In genomic region chr19:4550479-4551050, GRCh38 we compare ENCODE assay signal across 29 cellular contexts. TPM values are rescaled to one million over a fixed set of nuclear protein-coding genes. Genes with fewer than 3 reads are reported as not detected.
DNase-seq lines count a peak whose midpoint lies in the region; ATAC-seq, FAIRE-seq and TF ChIP-seq lines count a peak whose summit lies in the region.
"Had no signal": no experiment of that assay in that cellular context is flagged by ENCODE, and none has a peak within 500 bp of the region (broad histone marks: within the 10 kb centered on the region; RNA-seq: fewer than 3 reads in every experiment).

No MANE protein-coding gene starts in this region.

- peaks cover 45 to 69% of the 10 kb centered on the region in 2 experiments for H3K36me3 ChIP-seq in HepG2 (replicated peaks in 1 of 2; ENCODE audit: control insufficient read depth in 1 of 2, insufficient read depth in 2 of 2, low read length in 2 of 2)
- no peaks in the 10 kb centered on the region for H3K36me3 ChIP-seq in right lobe of liver
- H3K36me3 ChIP-seq in K562 (ENCODE audit: control insufficient read depth, insufficient read depth, low read length), result no peaks in the 10 kb centered on the region
- H3K36me3 ChIP-seq: BE2C had no signal

- DNase-seq in HepG2 (ENCODE audit: low spot score) (no peak), right lobe of liver (no peak), K562 (ENCODE audit: extremely low read depth in 1 of 4, low spot score in 3 of 4) (peak in 1 of 4 experiments; percentile 4), epidermal melanocyte (ENCODE audit: insufficient read length, low spot score) (peak; percentile 12), COLO829 (ENCODE audit: low spot score) (no peak)
- DNase-seq: 8988T; ACHN; BE2C; C1 segment of cervical spinal cord; Caco-2; Calu3; CD4-positive, alpha-beta memory T cell; CD4-positive, CD25-positive, alpha-beta regulatory T cell; CD8-positive, alpha-beta memory T cell; DMS 273 treated with DMSO at 0.1 percent for 48 hours; DMS153; DMS53; DMS79; DND-41; EL; GDM1 had no signal

- H3K4me1 ChIP-seq in HepG2 (ENCODE audit: insufficient read depth, low read length) (no peaks in the 10 kb centered on the region), right lobe of liver (peaks cover 0 to 18% (median 6%) of the 10 kb centered on the region in 4 donors), K562 (replicated peaks in 1 of 2; ENCODE audit: control insufficient read depth in 2 of 2, insufficient read depth in 2 of 2, low read length in 2 of 2) (peaks cover 3 to 40% of the 10 kb centered on the region in 2 experiments; a peak in 4 of 5 replicates)
- H3K4me1 ChIP-seq: BE2C, BLaER1, Caco-2 had no signal

- H3K27ac ChIP-seq in HepG2 (ENCODE audit: extremely low read length, insufficient read depth, low read length) (no peak overlapping the region), right lobe of liver (no peak overlapping the region), K562 (ENCODE audit: extremely low read depth, low read depth, low read length) (no peak overlapping the region)
- H3K27ac ChIP-seq: BLaER1 had no signal

- H3K9me3 ChIP-seq in HepG2 (ENCODE audit: low read length) (no peaks in the 10 kb centered on the region), right lobe of liver (no peaks in the 10 kb centered on the region), K562 (replicated peaks; ENCODE audit: control insufficient read depth, insufficient read depth, low read depth, low read length) (no peaks in the 10 kb centered on the region)
- H3K9me3 ChIP-seq: BLaER1, Caco-2 had no signal

- H3K27me3 ChIP-seq in HepG2 (ENCODE audit: control insufficient read depth in 1 of 2, insufficient read depth in 2 of 2, low read length in 2 of 2) (no peaks in the 10 kb centered on the region), right lobe of liver (no peaks in the 10 kb centered on the region), K562 (ENCODE audit: control insufficient read depth in 2 of 2, insufficient read depth in 2 of 2, low read length in 2 of 2) (no peaks in the 10 kb centered on the region)
- H3K27me3 ChIP-seq: BLaER1 had no signal

- WGBS in HepG2 (ENCODE audit: low lambda C conversion rate), result 95% methylated on average over 18 of the region's 26 CpGs
- 90% methylated on average over 12 of the region's 26 CpGs for WGBS in right lobe of liver (ENCODE audit: insufficient coverage, low coverage, low lambda C conversion rate, missing lambda C conversion rate)
- 63% methylated on average over 26 of the region's 26 CpGs for WGBS in K562 (ENCODE audit: insufficient coverage, low coverage, missing lambda C conversion rate)

- H4K20me1 ChIP-seq in HepG2 (ENCODE audit: insufficient read depth, low read length) (no peaks in the 10 kb centered on the region), K562 (replicated peaks; ENCODE audit: control insufficient read depth, insufficient read depth, low read length) (no peaks in the 10 kb centered on the region)
- H4K20me1 ChIP-seq: BLaER1 had no signal

- intact Hi-C loops in HepG2 (cut with micrococcal nuclease; ENCODE audit: unreplicated experiment), result no loop called here
- intact Hi-C loops in right lobe of liver (cut with DNase I), result no loop called here
- intact Hi-C loops in K562 (cut with micrococcal nuclease), result no loop called here

- no peak for TF ChIP-seq CTCF in HepG2 (CRISPR knock-in tag; IDR thresholded peaks at IDR 0.05)
- TF ChIP-seq CTCF in right lobe of liver (IDR thresholded peaks at IDR 0.05), result no peak
- TF ChIP-seq CTCF in K562 (IDR thresholded peaks at IDR 0.05 in 2 of 3, conservative IDR thresholded peaks at IDR 0.05 in 1 of 3; ENCODE audit: insufficient read depth in 2 of 3, low read depth in 1 of 3, low read length in 3 of 3), result no peak

- FAIRE-seq in HepG2 (lab: Jason Lieb, UNC), result no peak
- no peak for FAIRE-seq in K562 (lab: Jason Lieb, UNC)
- FAIRE-seq: A204.1, GM12878, GM12892, GM18507 had no signal

- H3K4me3 ChIP-seq in HepG2 (replicated peaks in 1 of 3; ENCODE audit: insufficient read depth in 1 of 3, low read depth in 2 of 3, low read length in 3 of 3) (no peak overlapping the region), right lobe of liver (no peak overlapping the region), K562 (no peak overlapping the region)
- H3K4me3 ChIP-seq: BLaER1, GM12878 had no signal

- TF ChIP-seq EP300 in HepG2 (IDR thresholded peaks at IDR 0.05; ENCODE audit: low read depth in 2 of 2, low read length in 2 of 2), result no peak
- no peak for TF ChIP-seq EP300 in HepG2 (CRISPR knock-in tag; IDR thresholded peaks at IDR 0.05; ENCODE audit: borderline replicate concordance)
- TF ChIP-seq EP300 in K562 (IDR thresholded peaks at IDR 0.05; ENCODE audit: low read length), result no peak

- no peak for TF ChIP-seq RAD21 in HepG2 (CRISPR knock-in tag; IDR thresholded peaks at IDR 0.05)
- TF ChIP-seq RAD21 in K562 (CRISPR knock-in tag; conservative IDR thresholded peaks at IDR 0.05 in 1 of 2, IDR thresholded peaks at IDR 0.05 in 1 of 2), result no peak

- POLR2A ChIA-PET in HepG2 (lab: Yijun Ruan, JAX), result no interaction called here
- POLR2A ChIA-PET in K562 (lab: Yijun Ruan, JAX), result no interaction called here

- CTCF ChIA-PET in HepG2 (lab: Yijun Ruan, JAX; ENCODE audit: low intra/inter-chr PET ratio, low total read pairs) (no interaction called here), K562 (lab: Yijun Ruan, JAX; ENCODE audit: low intra/inter-chr PET ratio) (no interaction called here)

- ATAC-seq in HepG2 (no peak), right lobe of liver (no peak), K562 (no peak), HG02798 (IDR thresholded peaks at IDR 0.05; ENCODE audit: poor library complexity, unreplicated experiment) (no peak)
- ATAC-seq: GM12878 had no signal

- TF ChIP-seq POLR2A in HepG2 (IDR thresholded peaks at IDR 0.05; ENCODE audit: insufficient read depth in 1 of 2, low read depth in 2 of 2, low read length in 2 of 2) (no peak), right lobe of liver (IDR thresholded peaks at IDR 0.05) (no peak), K562 (conservative IDR thresholded peaks at IDR 0.05) (no peak)

- H3K9me1 ChIP-seq in K562 (ENCODE audit: control insufficient read depth, insufficient read depth, low read length), result no peaks in the 10 kb centered on the region

- H3K9ac ChIP-seq in HepG2 (ENCODE audit: insufficient read depth, low read depth, low read length) (no peak overlapping the region), K562 (ENCODE audit: insufficient read depth in 1 of 2, low read depth in 2 of 2, low read length in 2 of 2) (no peak overlapping the region; a peak in 1 of 4 replicates)
- H3K9ac ChIP-seq: BLaER1 had no signal

- no peak overlapping the region for H3K4me2 ChIP-seq in HepG2 (ENCODE audit: low read depth, low read length)
- H3K4me2 ChIP-seq in K562 (ENCODE audit: insufficient read depth, low read length), result no peak overlapping the region
- H3K4me2 ChIP-seq: BLaER1 had no signal

- H2AFZ ChIP-seq in HepG2 (ENCODE audit: low read length) (no peak overlapping the region), K562 (ENCODE audit: low read depth, low read length) (no peak overlapping the region)

- H3K79me2 ChIP-seq in HepG2 (ENCODE audit: insufficient read depth, low read length), result no peaks in the 10 kb centered on the region
- no peaks in the 10 kb centered on the region for H3K79me2 ChIP-seq in K562 (ENCODE audit: control insufficient read depth, insufficient read depth, low read length)

- BruUV-seq in HepG2 (replicated peaks; lab: Mats Ljungman, UMichigan) (no TSS peak), K562 (replicated peaks; lab: Mats Ljungman, UMichigan) (no TSS peak)

- in situ Hi-C loops in HepG2 (cut with HindIII; ENCODE audit: extremely low pct_ligation_motif_present, low pct_unique_long_range_greater_than_20kb), result no loop called here
- in situ Hi-C loops in K562 (cut with MboI), result no loop called here

RNA-seq across cellular contexts. Expression of gene SEMA6B, which starts 8.9 kb away (rescaled TPM):
- 37.0 and 67.1 TPM in 2 replicates for total RNA-seq in HepG2 (2016; rRNA removed; fragmentation: Illumina TruSeq; extraction: Trizol)
- 14.3 and 14.5 TPM in 2 replicates for total RNA-seq in HepG2 (2016; cell fraction: cytosol; rRNA removed; fragmentation: Illumina TruSeq; extraction: Trizol; ENCODE audit: low read depth)
- 29.9 and 68.6 TPM in 2 replicates for total RNA-seq in HepG2 (2016; cell fraction: insoluble cytoplasmic fraction; rRNA removed; fragmentation: Illumina TruSeq; extraction: Trizol)
- 59.5 and 62.2 TPM in 2 replicates for total RNA-seq in HepG2 (2016; cell fraction: membrane; rRNA removed; fragmentation: Illumina TruSeq; extraction: Trizol)
- 51.6 and 59.6 TPM in 2 replicates for total RNA-seq in HepG2 (2016; cell fraction: nucleus; rRNA removed; fragmentation: Illumina TruSeq; extraction: Trizol)
- polyA plus RNA-seq in HepG2 (2011; rRNA removed), result 45.5 and 56.2 TPM in 2 replicates
- polyA plus RNA-seq in HepG2 (2011; cell fraction: cytosol; rRNA removed), result 55.1 and 78.1 TPM in 2 replicates
- 60.7 and 73.5 TPM in 2 replicates for polyA plus RNA-seq in HepG2 (2011; cell fraction: nucleus; rRNA removed)
- polyA plus RNA-seq in HepG2 (2012), result 31.8 and 42.2 TPM in 2 replicates
- polyA plus RNA-seq in HepG2 (2016; cell fraction: cytosol; fragmentation: Illumina TruSeq; extraction: Trizol; ENCODE audit: low read depth), result 17.9 and 18.2 TPM in 2 replicates
- 55.9 and 71.2 TPM in 2 replicates for polyA plus RNA-seq in HepG2 (2016; cell fraction: insoluble cytoplasmic fraction; fragmentation: Illumina TruSeq; extraction: Trizol; ENCODE audit: low read depth)
- polyA plus RNA-seq in HepG2 (2016; cell fraction: membrane; fragmentation: Illumina TruSeq; extraction: Trizol; ENCODE audit: low read depth), result 62.0 and 68.4 TPM in 2 replicates
- polyA plus RNA-seq in HepG2 (2016; cell fraction: nucleus; fragmentation: Illumina TruSeq; extraction: Trizol; ENCODE audit: insufficient read depth, low read depth), result 120 and 123 TPM in 2 replicates
- polyA minus RNA-seq in HepG2 (2011; rRNA and poly(A)+ RNA removed; ENCODE audit: low replicate concordance), result 0.23 and 250 TPM in 2 replicates
- 72.0 and 86.5 TPM in 2 replicates for polyA minus RNA-seq in HepG2 (2011; cell fraction: cytosol; rRNA and poly(A)+ RNA removed)
- polyA minus RNA-seq in HepG2 (2011; cell fraction: nucleus; rRNA and poly(A)+ RNA removed), result 23.2 and 24.5 TPM in 2 replicates
- total RNA-seq in right lobe of liver, result 1 to 10 TPM; 1.0 to 6.5 (median 2.3) TPM
- 3.4 and 12.9 TPM in 2 replicates for total RNA-seq in K562 (2011; cell fraction: chromatin; rRNA removed; ENCODE audit: low replicate concordance)
- 12.9 and 13.2 TPM in 2 replicates for total RNA-seq in K562 (2011; cell fraction: nucleolus; rRNA removed)
- 9.3 and 10.5 TPM in 2 replicates for total RNA-seq in K562 (2011; cell fraction: nucleoplasm; rRNA removed)
- total RNA-seq in K562 (2014; rRNA removed), result 2.5 and 2.7 TPM in 2 replicates
- total RNA-seq in K562 (2014; rRNA removed; fragmentation: Illumina TruSeq; extraction: Trizol), result 0.57 and 0.65 TPM in 2 replicates
- total RNA-seq in K562 (2015; rRNA removed; fragmentation: Illumina TruSeq; extraction: Trizol), result 0.83 and 1.1 TPM in 2 replicates
- 3.7 and 4.6 TPM in 2 replicates for total RNA-seq in K562 (2021)
- 2.6 and 4.9 TPM in 2 replicates for polyA plus RNA-seq in K562 (2011; rRNA removed)
- polyA plus RNA-seq in K562 (2011; cell fraction: cytosol; rRNA removed), result 6.8 and 8.8 TPM in 2 replicates
- 7.2 and 8.1 TPM in 2 replicates for polyA plus RNA-seq in K562 (2011; cell fraction: nucleus; rRNA removed)
- polyA plus RNA-seq in K562 (2012), result 1.3 and 1.6 TPM in 2 replicates
- polyA plus RNA-seq in K562 (2014; fragmentation: Illumina TruSeq; extraction: Trizol), result 1.4 and 2.7 TPM in 2 replicates
- not detected for polyA plus RNA-seq in K562 (2014; fragmentation: Nextera tagmentation; extraction: Ambion mirVana)
- 1.7 and 3.8 TPM in 2 replicates for polyA plus RNA-seq in K562 (2014; rRNA removed)
- polyA minus RNA-seq in K562 (2011; rRNA and poly(A)+ RNA removed), result 5.1 and 7.6 TPM in 2 replicates
- polyA minus RNA-seq in K562 (2011; cell fraction: cytosol; rRNA and poly(A)+ RNA removed), result 9.4 and 13.2 TPM in 2 replicates
- polyA minus RNA-seq in K562 (2011; cell fraction: nucleus; rRNA and poly(A)+ RNA removed), result 4.4 and 7.0 TPM in 2 replicates
- total RNA-seq: CD4-positive, CD25-positive, alpha-beta regulatory T cell had no signal
- polyA plus RNA-seq: CD4-positive, alpha-beta memory T cell; CD4-positive, CD25-positive, alpha-beta regulatory T cell; CD8-positive, alpha-beta memory T cell; GM12878 had no signal

RNA-seq across cellular contexts. Expression of gene LRG1, which starts 10.7 kb away (rescaled TPM):
- 7.1 and 12.0 TPM in 2 replicates for total RNA-seq in HepG2 (2016; rRNA removed; fragmentation: Illumina TruSeq; extraction: Trizol)
- 2.0 and 2.2 TPM in 2 replicates for total RNA-seq in HepG2 (2016; cell fraction: cytosol; rRNA removed; fragmentation: Illumina TruSeq; extraction: Trizol; ENCODE audit: low read depth)
- 5.8 and 13.0 TPM in 2 replicates for total RNA-seq in HepG2 (2016; cell fraction: insoluble cytoplasmic fraction; rRNA removed; fragmentation: Illumina TruSeq; extraction: Trizol)
- total RNA-seq in HepG2 (2016; cell fraction: membrane; rRNA removed; fragmentation: Illumina TruSeq; extraction: Trizol), result 4.2 and 4.7 TPM in 2 replicates
- total RNA-seq in HepG2 (2016; cell fraction: nucleus; rRNA removed; fragmentation: Illumina TruSeq; extraction: Trizol), result 10.2 and 12.3 TPM in 2 replicates
- polyA plus RNA-seq in HepG2 (2011; rRNA removed), result 39.3 and 48.9 TPM in 2 replicates
- 33.3 and 38.7 TPM in 2 replicates for polyA plus RNA-seq in HepG2 (2011; cell fraction: cytosol; rRNA removed)
- 12.1 and 16.5 TPM in 2 replicates for polyA plus RNA-seq in HepG2 (2011; cell fraction: nucleus; rRNA removed)
- 8.4 and 14.3 TPM in 2 replicates for polyA plus RNA-seq in HepG2 (2012)
- polyA plus RNA-seq in HepG2 (2016; cell fraction: cytosol; fragmentation: Illumina TruSeq; extraction: Trizol; ENCODE audit: low read depth), result 2.4 and 2.6 TPM in 2 replicates
- polyA plus RNA-seq in HepG2 (2016; cell fraction: insoluble cytoplasmic fraction; fragmentation: Illumina TruSeq; extraction: Trizol; ENCODE audit: low read depth), result 6.6 and 8.6 TPM in 2 replicates
- polyA plus RNA-seq in HepG2 (2016; cell fraction: membrane; fragmentation: Illumina TruSeq; extraction: Trizol; ENCODE audit: low read depth), result 4.2 and 4.9 TPM in 2 replicates
- 20.0 and 22.9 TPM in 2 replicates for polyA plus RNA-seq in HepG2 (2016; cell fraction: nucleus; fragmentation: Illumina TruSeq; extraction: Trizol; ENCODE audit: insufficient read depth, low read depth)
- polyA minus RNA-seq in HepG2 (2011; rRNA and poly(A)+ RNA removed; ENCODE audit: low replicate concordance), result 0.77 and 28.9 TPM in 2 replicates
- polyA minus RNA-seq in HepG2 (2011; cell fraction: cytosol; rRNA and poly(A)+ RNA removed), result 12.1 and 23.5 TPM in 2 replicates
- 3.2 and 5.6 TPM in 2 replicates for polyA minus RNA-seq in HepG2 (2011; cell fraction: nucleus; rRNA and poly(A)+ RNA removed)
- total RNA-seq in right lobe of liver, result 1,000 to 10,000 TPM in 2 of 6 experiments, 100 to 1,000 TPM in 4; 331 to 1,334 (median 524) TPM
- 5.0 and 14.6 TPM in 2 replicates for total RNA-seq in K562 (2011; cell fraction: chromatin; rRNA removed; ENCODE audit: low replicate concordance)
- 18.2 and 23.3 TPM in 2 replicates for total RNA-seq in K562 (2011; cell fraction: nucleolus; rRNA removed)
- 12.4 and 14.4 TPM in 2 replicates for total RNA-seq in K562 (2011; cell fraction: nucleoplasm; rRNA removed)
- 8.4 and 10.6 TPM in 2 replicates for total RNA-seq in K562 (2014; rRNA removed)
- total RNA-seq in K562 (2014; rRNA removed; fragmentation: Illumina TruSeq; extraction: Trizol), result 3.8 and 4.6 TPM in 2 replicates
- 9.4 and 9.5 TPM in 2 replicates for total RNA-seq in K562 (2015; rRNA removed; fragmentation: Illumina TruSeq; extraction: Trizol)
- total RNA-seq in K562 (2021), result 11.5 and 11.7 TPM in 2 replicates
- polyA plus RNA-seq in K562 (2011; rRNA removed), result 10.9 and 11.9 TPM in 2 replicates
- polyA plus RNA-seq in K562 (2011; cell fraction: cytosol; rRNA removed), result 15.4 and 23.9 TPM in 2 replicates
- 2.7 and 3.4 TPM in 2 replicates for polyA plus RNA-seq in K562 (2011; cell fraction: nucleus; rRNA removed)
- 9.0 and 20.7 TPM in 2 replicates for polyA plus RNA-seq in K562 (2012)
- polyA plus RNA-seq in K562 (2014; fragmentation: Illumina TruSeq; extraction: Trizol), result 8.7 and 12.6 TPM in 2 replicates
- polyA plus RNA-seq in K562 (2014; fragmentation: Nextera tagmentation; extraction: Ambion mirVana), result 1 to 10 TPM; 1.5 to 5.1 TPM
- 11.9 and 12.3 TPM in 2 replicates for polyA plus RNA-seq in K562 (2014; rRNA removed)
- 3.2 and 3.6 TPM in 2 replicates for polyA minus RNA-seq in K562 (2011; rRNA and poly(A)+ RNA removed)
- polyA minus RNA-seq in K562 (2011; cell fraction: cytosol; rRNA and poly(A)+ RNA removed), result 6.2 and 7.6 TPM in 2 replicates
- polyA minus RNA-seq in K562 (2011; cell fraction: nucleus; rRNA and poly(A)+ RNA removed), result 1.2 and 2.6 TPM in 2 replicates
- total RNA-seq: A673; CD4-positive, alpha-beta memory T cell; CD8-positive, alpha-beta memory T cell had no signal

RNA-seq across cellular contexts. Expression of gene PLIN5, which starts 15.5 kb away (rescaled TPM):
- total RNA-seq in HepG2 (2016; rRNA removed; fragmentation: Illumina TruSeq; extraction: Trizol) (1.6 and 1.8 TPM in 2 replicates), right lobe of liver (100 to 1,000 TPM in 4 of 6 experiments, 10 to 100 TPM in 2; 35.0 to 149 (median 117) TPM), K562 (2014; rRNA removed) (0.50 and 0.86 TPM in 2 replicates), K562 (2014; rRNA removed; fragmentation: Illumina TruSeq; extraction: Trizol) (0.15 and 0.26 TPM in 2 replicates), K562 (2015; rRNA removed; fragmentation: Illumina TruSeq; extraction: Trizol) (0.07 TPM in 1 of 2 replicates, not detected in the other), K562 (2021) (1.3 TPM in 2 replicates)
- 0.35 and 0.40 TPM in 2 replicates for total RNA-seq in HepG2 (2016; cell fraction: cytosol; rRNA removed; fragmentation: Illumina TruSeq; extraction: Trizol; ENCODE audit: low read depth)
- total RNA-seq in HepG2 (2016; cell fraction: insoluble cytoplasmic fraction; rRNA removed; fragmentation: Illumina TruSeq; extraction: Trizol), result 0.94 and 1.8 TPM in 2 replicates
- total RNA-seq in HepG2 (2016; cell fraction: membrane; rRNA removed; fragmentation: Illumina TruSeq; extraction: Trizol), result 0.65 TPM in 2 replicates
- 1.9 TPM in 2 replicates for total RNA-seq in HepG2 (2016; cell fraction: nucleus; rRNA removed; fragmentation: Illumina TruSeq; extraction: Trizol)
- polyA plus RNA-seq in HepG2 (2011; rRNA removed) (4.8 and 6.3 TPM in 2 replicates), K562 (2011; rRNA removed) (1.3 and 1.6 TPM in 2 replicates), K562 (2014; fragmentation: Illumina TruSeq; extraction: Trizol) (0.54 and 0.62 TPM in 2 replicates), K562 (2014; fragmentation: Nextera tagmentation; extraction: Ambion mirVana) (under 1 TPM; 0.04 TPM), K562 (2014; rRNA removed) (0.85 and 0.94 TPM in 2 replicates)
- polyA plus RNA-seq in HepG2 (2011; cell fraction: cytosol; rRNA removed), result 1.6 and 1.9 TPM in 2 replicates
- polyA plus RNA-seq in HepG2 (2011; cell fraction: nucleus; rRNA removed), result 31.7 and 40.6 TPM in 2 replicates
- 1.9 and 2.0 TPM in 2 replicates for polyA plus RNA-seq in HepG2 (2012)
- 0.12 and 0.53 TPM in 2 replicates for polyA plus RNA-seq in HepG2 (2016; cell fraction: cytosol; fragmentation: Illumina TruSeq; extraction: Trizol; ENCODE audit: low read depth)
- polyA plus RNA-seq in HepG2 (2016; cell fraction: insoluble cytoplasmic fraction; fragmentation: Illumina TruSeq; extraction: Trizol; ENCODE audit: low read depth), result 0.77 and 1.4 TPM in 2 replicates
- polyA plus RNA-seq in HepG2 (2016; cell fraction: membrane; fragmentation: Illumina TruSeq; extraction: Trizol; ENCODE audit: low read depth), result 0.11 and 0.52 TPM in 2 replicates
- 5.8 and 8.9 TPM in 2 replicates for polyA plus RNA-seq in HepG2 (2016; cell fraction: nucleus; fragmentation: Illumina TruSeq; extraction: Trizol; ENCODE audit: insufficient read depth, low read depth)
- polyA minus RNA-seq in HepG2 (2011; rRNA and poly(A)+ RNA removed; ENCODE audit: low replicate concordance), result 0.47 and 3.5 TPM in 2 replicates
- 0.97 and 0.99 TPM in 2 replicates for polyA minus RNA-seq in HepG2 (2011; cell fraction: cytosol; rRNA and poly(A)+ RNA removed)
- 4.1 and 4.4 TPM in 2 replicates for polyA minus RNA-seq in HepG2 (2011; cell fraction: nucleus; rRNA and poly(A)+ RNA removed)
- total RNA-seq in K562 (2011; cell fraction: chromatin; rRNA removed; ENCODE audit: low replicate concordance), result 8.0 and 24.6 TPM in 2 replicates
- total RNA-seq in K562 (2011; cell fraction: nucleolus; rRNA removed), result 11.3 and 12.8 TPM in 2 replicates
- 10.8 and 12.9 TPM in 2 replicates for total RNA-seq in K562 (2011; cell fraction: nucleoplasm; rRNA removed)
- 1.0 and 1.3 TPM in 2 replicates for polyA plus RNA-seq in K562 (2011; cell fraction: cytosol; rRNA removed)
- polyA plus RNA-seq in K562 (2011; cell fraction: nucleus; rRNA removed), result 3.6 and 9.2 TPM in 2 replicates
- 0.50 and 0.51 TPM in 2 replicates for polyA plus RNA-seq in K562 (2012)
- polyA minus RNA-seq in K562 (2011; rRNA and poly(A)+ RNA removed), result 0.81 and 1.5 TPM in 2 replicates
- polyA minus RNA-seq in K562 (2011; cell fraction: cytosol; rRNA and poly(A)+ RNA removed), result 0.95 TPM in 1 of 2 replicates, not detected in the other
- 2.0 and 2.8 TPM in 2 replicates for polyA minus RNA-seq in K562 (2011; cell fraction: nucleus; rRNA and poly(A)+ RNA removed)
- total RNA-seq: CD4-positive, CD25-positive, alpha-beta regulatory T cell; CD8-positive, alpha-beta memory T cell had no signal
- polyA plus RNA-seq: AG04450 had no signal

RNA-seq across cellular contexts. Expression of gene PLIN4, which starts 32.3 kb away (rescaled TPM):
- total RNA-seq in HepG2 (2016; rRNA removed; fragmentation: Illumina TruSeq; extraction: Trizol) (0.80 and 1.3 TPM in 2 replicates), right lobe of liver (10 to 100 TPM; 28.4 to 51.2 (median 39.3) TPM), K562 (2014; rRNA removed) (0.08 and 0.14 TPM in 2 replicates), K562 (2014; rRNA removed; fragmentation: Illumina TruSeq; extraction: Trizol) (0.04 TPM in 1 of 2 replicates, not detected in the other), K562 (2015; rRNA removed; fragmentation: Illumina TruSeq; extraction: Trizol) (0.04 TPM in 1 of 2 replicates, not detected in the other), K562 (2021) (0.09 TPM in 2 replicates)
- total RNA-seq in HepG2 (2016; cell fraction: cytosol; rRNA removed; fragmentation: Illumina TruSeq; extraction: Trizol; ENCODE audit: low read depth), result 1.2 and 1.4 TPM in 2 replicates
- total RNA-seq in HepG2 (2016; cell fraction: insoluble cytoplasmic fraction; rRNA removed; fragmentation: Illumina TruSeq; extraction: Trizol), result 0.68 and 1.3 TPM in 2 replicates
- total RNA-seq in HepG2 (2016; cell fraction: membrane; rRNA removed; fragmentation: Illumina TruSeq; extraction: Trizol), result 0.12 and 0.21 TPM in 2 replicates
- total RNA-seq in HepG2 (2016; cell fraction: nucleus; rRNA removed; fragmentation: Illumina TruSeq; extraction: Trizol), result 1.0 and 1.1 TPM in 2 replicates
- polyA plus RNA-seq in HepG2 (2011; rRNA removed) (1.1 and 1.9 TPM in 2 replicates), K562 (2011; rRNA removed) (0.06 and 0.12 TPM in 2 replicates), K562 (2014; fragmentation: Illumina TruSeq; extraction: Trizol) (0.04 and 0.08 TPM in 2 replicates), K562 (2014; fragmentation: Nextera tagmentation; extraction: Ambion mirVana) (not detected), K562 (2014; rRNA removed) (0.07 and 0.16 TPM in 2 replicates)
- 0.72 and 0.76 TPM in 2 replicates for polyA plus RNA-seq in HepG2 (2011; cell fraction: cytosol; rRNA removed)
- 12.5 and 14.8 TPM in 2 replicates for polyA plus RNA-seq in HepG2 (2011; cell fraction: nucleus; rRNA removed)
- polyA plus RNA-seq in HepG2 (2012), result 0.82 and 1.4 TPM in 2 replicates
- 1.2 and 1.5 TPM in 2 replicates for polyA plus RNA-seq in HepG2 (2016; cell fraction: cytosol; fragmentation: Illumina TruSeq; extraction: Trizol; ENCODE audit: low read depth)
- 0.48 and 0.53 TPM in 2 replicates for polyA plus RNA-seq in HepG2 (2016; cell fraction: insoluble cytoplasmic fraction; fragmentation: Illumina TruSeq; extraction: Trizol; ENCODE audit: low read depth)
- 0.08 and 0.13 TPM in 2 replicates for polyA plus RNA-seq in HepG2 (2016; cell fraction: membrane; fragmentation: Illumina TruSeq; extraction: Trizol; ENCODE audit: low read depth)
- 2.9 and 3.1 TPM in 2 replicates for polyA plus RNA-seq in HepG2 (2016; cell fraction: nucleus; fragmentation: Illumina TruSeq; extraction: Trizol; ENCODE audit: insufficient read depth, low read depth)
- polyA minus RNA-seq in HepG2 (2011; rRNA and poly(A)+ RNA removed; ENCODE audit: low replicate concordance), result 0.19 and 0.78 TPM in 2 replicates
- polyA minus RNA-seq in HepG2 (2011; cell fraction: cytosol; rRNA and poly(A)+ RNA removed), result 1.1 and 1.3 TPM in 2 replicates
- polyA minus RNA-seq in HepG2 (2011; cell fraction: nucleus; rRNA and poly(A)+ RNA removed), result 1.0 and 1.6 TPM in 2 replicates
- total RNA-seq in K562 (2011; cell fraction: chromatin; rRNA removed; ENCODE audit: low replicate concordance), result 1.0 and 3.0 TPM in 2 replicates
- 0.92 and 1.2 TPM in 2 replicates for total RNA-seq in K562 (2011; cell fraction: nucleolus; rRNA removed)
- total RNA-seq in K562 (2011; cell fraction: nucleoplasm; rRNA removed), result 0.53 and 0.81 TPM in 2 replicates
- 0.06 and 0.15 TPM in 2 replicates for polyA plus RNA-seq in K562 (2011; cell fraction: cytosol; rRNA removed)
- 0.41 and 0.92 TPM in 2 replicates for polyA plus RNA-seq in K562 (2011; cell fraction: nucleus; rRNA removed)
- polyA plus RNA-seq in K562 (2012), result 0.10 and 0.17 TPM in 2 replicates
- 0.07 TPM in 1 of 2 replicates, not detected in the other for polyA minus RNA-seq in K562 (2011; rRNA and poly(A)+ RNA removed)
- not detected in 2 replicates for polyA minus RNA-seq in K562 (2011; cell fraction: cytosol; rRNA and poly(A)+ RNA removed)
- 0.11 and 0.13 TPM in 2 replicates for polyA minus RNA-seq in K562 (2011; cell fraction: nucleus; rRNA and poly(A)+ RNA removed)
- total RNA-seq: CD4-positive, CD25-positive, alpha-beta regulatory T cell had no signal

Comparison
In these comparisons a context has a peak if more than half of its experiments do, and no peak if none do; other contexts are left out.
1. RNA of gene LRG1, which starts 10.7 kb away (total RNA-seq): 331 to 1,334 TPM in right lobe of liver; 2.0 to 13.0 TPM in HepG2 and 3.8 to 23.3 TPM in K562; every median in the first group is over 10 times any median in the second.
2. Of the 241 proteins assayed by ChIP-seq in both HepG2 and K562: peak only in HepG2: CHD4; only in K562: ADNP, CBX1 and KDM1A; in both: none; in neither: 237.